Comparison of ENCODE assay signal across 17 cellular contexts in the genomic region with DNA sequence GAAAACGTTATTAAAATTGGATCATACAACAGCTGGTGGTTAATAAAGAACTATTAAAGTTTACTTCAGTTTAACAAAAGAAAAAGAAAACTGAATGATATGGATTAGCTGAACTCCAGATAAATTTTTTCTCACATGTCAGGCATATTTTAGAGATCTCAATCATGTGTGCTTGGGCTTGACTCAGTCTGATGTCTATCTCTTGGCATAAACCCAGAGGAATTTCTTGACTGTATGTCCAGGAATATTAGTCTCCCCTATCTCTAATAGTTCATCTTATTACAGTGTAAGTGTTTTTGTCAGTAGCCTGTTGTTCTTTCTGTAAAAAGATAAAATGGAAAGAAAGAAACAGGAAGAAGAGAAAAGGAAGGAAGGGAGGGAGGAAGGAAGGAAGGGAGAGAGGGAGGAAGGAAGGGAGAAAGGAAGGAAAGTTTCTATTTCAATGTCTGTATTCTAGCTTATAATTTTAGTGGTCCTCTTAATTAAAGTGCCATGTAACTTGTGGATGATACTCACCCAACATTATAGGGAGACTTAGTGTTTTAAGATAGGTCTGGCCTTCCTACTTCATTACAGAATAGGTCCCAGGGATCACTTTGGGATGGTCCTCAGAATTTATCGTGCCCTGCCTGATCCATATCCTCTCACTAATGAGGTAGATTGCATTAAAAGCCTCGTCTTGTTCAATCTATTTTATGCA.
A peak's percentile ranks its signal among the peaks of the same experiment; 100 is the strongest.
DNase-seq lines count a peak whose midpoint lies in the region; ATAC-seq, FAIRE-seq and TF ChIP-seq lines count a peak whose summit lies in the region.
"Had no signal": no experiment of that assay in that cellular context is flagged by ENCODE, and none has a peak within 500 bp of the region (broad histone marks: within the 10 kb centered on the region; RNA-seq: fewer than 3 reads in every experiment).

No MANE protein-coding gene starts in this region.

- ATAC-seq in psoas muscle, result no peak
- ATAC-seq: stimulated activated naive CD8-positive, alpha-beta T cell treated with anti-CD3 and anti-CD28 coated beads, Interleukin-15, Interleukin-2, amounts not matched to agents 100 U/mL and 50 U/mL, for 24 hours; upper lobe of right lung had no signal

- H3K36me3 ChIP-seq in DOHH2 (ENCODE audit: control insufficient read depth, low read length) (no peaks in the 10 kb centered on the region), psoas muscle (ENCODE audit: insufficient read depth in 1 of 2, low read depth in 1 of 2) (no peaks in the 10 kb centered on the region)
- H3K36me3 ChIP-seq: spleen, upper lobe of right lung had no signal

- H3K4me1 ChIP-seq in DOHH2 (ENCODE audit: control insufficient read depth, low read length) (peaks cover 47% of the 10 kb centered on the region), psoas muscle (peaks cover 32% of the 10 kb centered on the region)
- H3K4me1 ChIP-seq: upper lobe of right lung had no signal

- H3K9me2 ChIP-seq in DOHH2 (replicated peaks; ENCODE audit: control insufficient read depth, low read length), result no peaks in the 10 kb centered on the region

- intact Hi-C loops in psoas muscle (cut with DNase I), result loop anchor here in 1 of 2 donors (5.0 kb wide), 2 partner anchors 40 to 100 kb away; a partner anchor contains a TSS

- no peaks in the 10 kb centered on the region for H3K79me2 ChIP-seq in DOHH2 (ENCODE audit: control insufficient read depth, low read length)

- peaks cover 3% of the 10 kb centered on the region; the same call in 1 of the 2 replicates for H3F3A ChIP-seq in DOHH2 (ENCODE audit: control insufficient read depth, insufficient read depth)

- H3K4me3 ChIP-seq in DOHH2 (ENCODE audit: low read length), result no peak overlapping the region
- H3K4me3 ChIP-seq in fibroblast of mammary gland (ENCODE audit: control insufficient read depth, low read depth, low read length), result no peak overlapping the region
- no peak overlapping the region for H3K4me3 ChIP-seq in psoas muscle
- H3K4me3 ChIP-seq: spleen, upper lobe of right lung had no signal

- H3K9me3 ChIP-seq in DOHH2 (ENCODE audit: control insufficient read depth, insufficient read depth, low read length) (no peaks in the 10 kb centered on the region), psoas muscle (no peaks in the 10 kb centered on the region)
- H3K9me3 ChIP-seq: upper lobe of right lung had no signal

- H3K4me2 ChIP-seq in DOHH2 (ENCODE audit: low read length), result peak overlapping the region; percentile 15; the same call in 1 of the 2 replicates

- H3K27me3 ChIP-seq in DOHH2 (ENCODE audit: control insufficient read depth, low read length) (no peaks in the 10 kb centered on the region), psoas muscle (ENCODE audit: insufficient read depth in 3 of 3, low read length in 2 of 3) (no peaks in the 10 kb centered on the region)
- H3K27me3 ChIP-seq: spleen, upper lobe of right lung had no signal

- H3K27ac ChIP-seq in DOHH2 (ENCODE audit: low read depth, low read length) (no peak overlapping the region), RWPE1 (no peak overlapping the region), psoas muscle (peak overlapping the region; percentile 87)
- H3K27ac ChIP-seq: spleen, upper lobe of right lung had no signal

- H4K20me1 ChIP-seq in DOHH2 (ENCODE audit: control insufficient read depth, insufficient read depth, low read depth, low read length), result no peaks in the 10 kb centered on the region

- POLR2A ChIA-PET in RWPE1 (lab: Yijun Ruan, JAX; ENCODE audit: low non-redundant PET), result no interaction called here

- no peak for FAIRE-seq in GM19239 (lab: Jason Lieb, UNC)
- FAIRE-seq: endometrium had no signal

- CTCF ChIA-PET in RWPE1 (lab: Yijun Ruan, JAX), result no interaction called here

- WGBS in psoas muscle, 3 donors, result 42 to 61% (median 52%) methylated on average over 3 of the region's 3 CpGs

- DNase-seq in RWPE1 (ENCODE audit: low spot score), result peak; percentile 24
- peak; percentile 34 for DNase-seq in fibroblast of mammary gland (ENCODE audit: low read depth)
- no peak for DNase-seq in psoas muscle
- DNase-seq in NCI-H2107 (lab: John Stamatoyannopoulos, UW), result no peak
- DNase-seq in AG08395 (ENCODE audit: low spot score), result no peak
- no peak for DNase-seq in GM19239 (ENCODE audit: insufficient read length, low spot score)
- no peak for DNase-seq in SIG-M5 treated with dmso at 0.1 percent for 504 hours (lab: John Stamatoyannopoulos, UW; ENCODE audit: unreplicated experiment)
- DNase-seq: activated CD4-positive, alpha-beta memory T cell treated with anti-CD3 and anti-CD28 coated beads, Interleukin-2, amount 10 ng/mL, durations not matched to agents 7 days and 5 days; NCI-H1694; NCI-H510A treated with DMSO at 0.1 percent for 48 hours; nucleus accumbens; OCI-M1; spleen; stimulated activated naive CD8-positive, alpha-beta T cell treated with anti-CD3 and anti-CD28 coated beads, Interleukin-15, Interleukin-2, amounts not matched to agents 100 U/mL and 50 U/mL, for 24 hours; upper lobe of right lung had no signal

- no peak for TF ChIP-seq CTCF in DOHH2 (IDR thresholded peaks at IDR 0.05; ENCODE audit: low read depth, low read length, poor library complexity, severe bottlenecking)
- no peak for TF ChIP-seq CTCF in RWPE1 (conservative IDR thresholded peaks at IDR 0.05; ENCODE audit: low read depth)
- TF ChIP-seq CTCF in fibroblast of mammary gland (conservative IDR thresholded peaks at IDR 0.05; ENCODE audit: control insufficient read depth, insufficient read depth, low read depth, low read length), result no peak
- TF ChIP-seq CTCF in psoas muscle (IDR thresholded peaks at IDR 0.05), result no peak

Comparison
In these comparisons a context has a peak if more than half of its experiments do, and no peak if none do; other contexts are left out.
1. DNase-seq: peak in RWPE1 (single experiment) and fibroblast of mammary gland (single experiment); none in psoas muscle (0 of 2), NCI-H2107 (single experiment), AG08395 (single experiment), GM19239 (single experiment) and SIG-M5 treated with dmso at 0.1 percent for 504 hours (single experiment).